In genomic region chr4:149140841-149141240, GRCh38 we compare ENCODE assay signal across 18 cellular contexts.
"Had no signal": no experiment of that assay in that cellular context is flagged by ENCODE, and none has a peak within 500 bp of the region (broad histone marks: within the 10 kb centered on the region; RNA-seq: fewer than 3 reads in every experiment).

No MANE protein-coding gene starts in this region.

- ATAC-seq: activated CD4-positive, alpha-beta T cell treated with anti-CD3 and anti-CD28 coated beads for 36 hours; activated T-cell treated with anti-CD3 and anti-CD28 coated beads, Interleukin-2, amount 50 U/mL, for 72 hours; naive thymus-derived CD4-positive, alpha-beta T cell; stimulated activated memory B cell treated with anti-CD40 and anti-IgM and Interleukin-4, amounts not matched to agents 10 μg/mL and 1 μg/mL and 100 μg/mL, for 72 hours had no signal

- DNase-seq: activated CD4-positive, alpha-beta memory T cell treated with anti-CD3 and anti-CD28 coated beads, Interleukin-2, amount 10 ng/mL, durations not matched to agents 7 days and 5 days; activated CD4-positive, alpha-beta T cell treated with anti-CD3 and anti-CD28 coated beads for 36 hours; activated gamma-delta T cell treated with Interleukin-2 at 50 U/mL for 16 hours; activated naive CD8-positive, alpha-beta T cell treated with anti-CD3 and anti-CD28 coated beads, Interleukin-2, amount 10 ng/mL, durations not matched to agents 7 days and 5 days; activated T-cell treated with anti-CD3 and anti-CD28 coated beads, Interleukin-2, amount 50 U/mL, for 72 hours; colonic mucosa; hypothalamus; naive thymus-derived CD4-positive, alpha-beta T cell; posterior cingulate gyrus; stimulated activated CD4-positive, alpha-beta T cell treated with anti-CD3 and anti-CD28 coated beads, Interleukin-1b, Interleukin-23, amount 100 ng/mL, for 48 hours; tibial artery; uterus had no signal

- H3K4me3 ChIP-seq: ascending aorta, cardiac muscle cell, colonic mucosa, lung, right atrium auricular region, tibial artery, uterus had no signal

- H3K27ac ChIP-seq: ascending aorta, cardiac muscle cell, colonic mucosa, neutrophil, right atrium auricular region, tibial artery, uterus had no signal

- H3K9me3 ChIP-seq: ascending aorta, colonic mucosa, neutrophil, right atrium auricular region, tibial artery, uterus had no signal

- H3K4me1 ChIP-seq: right atrium auricular region, uterus had no signal

- H3K27me3 ChIP-seq: ascending aorta, cardiac muscle cell, colonic mucosa, neutrophil, right atrium auricular region, tibial artery, uterus had no signal

- H3K36me3 ChIP-seq: ascending aorta, cardiac muscle cell, colonic mucosa, neutrophil, right atrium auricular region, tibial artery, uterus had no signal
